9 cellular contexts compared by ENCODE assay signal in genomic region chr11:74739546-74740270, GRCh38. TPM values are rescaled to one million over a fixed set of nuclear protein-coding genes. Genes with fewer than 3 reads are reported as not detected.
DNase-seq lines count a peak whose midpoint lies in the region; ATAC-seq and TF ChIP-seq lines count a peak whose summit lies in the region.
"Had no signal": no experiment of that assay in that cellular context is flagged by ENCODE, and none has a peak within 500 bp of the region (broad histone marks: within the 10 kb centered on the region; RNA-seq: fewer than 3 reads in every experiment).

No MANE protein-coding gene starts in this region.

- H3K9ac ChIP-seq in H9 (ENCODE audit: extremely low read depth, insufficient read length, low read length) (no peak overlapping the region), parathyroid adenoma (no peak overlapping the region)

- H3K79me2 ChIP-seq in H9 (ENCODE audit: insufficient read depth, low read length) (no peaks in the 10 kb centered on the region), parathyroid adenoma (peaks cover 2% of the 10 kb centered on the region)

- H3K23me2 ChIP-seq in H9 (ENCODE audit: insufficient read length, low read depth, low read length, poor library complexity, severe bottlenecking) = no peaks in the 10 kb centered on the region

- no peak overlapping the region for H3K4me2 ChIP-seq in H9 (ENCODE audit: insufficient read depth, insufficient read length, low read length)
- H3K4me2 ChIP-seq in parathyroid adenoma (ENCODE audit: low read length) = no peak overlapping the region

- no peaks in the 10 kb centered on the region for H3K36me3 ChIP-seq in CD8-positive, alpha-beta memory T cell (ENCODE audit: insufficient read depth, low read length)
- H3K36me3 ChIP-seq in gastroesophageal sphincter (no peaks in the 10 kb centered on the region), parathyroid adenoma (ENCODE audit: control insufficient read depth, insufficient read depth, low read length) (no peaks in the 10 kb centered on the region)

- TF ChIP-seq EP300 in gastroesophageal sphincter (IDR thresholded peaks at IDR 0.05) = no peak

- no peak overlapping the region for H2BK15ac ChIP-seq in H9 (ENCODE audit: low read depth, low read length)

- peak; percentile 85 for ATAC-seq in gastroesophageal sphincter
- no peak for ATAC-seq in GM19452 (IDR thresholded peaks at IDR 0.05; ENCODE audit: unreplicated experiment)
- ATAC-seq in GM21619 (IDR thresholded peaks at IDR 0.05; ENCODE audit: unreplicated experiment) = no peak

- H3K27ac Mint-ChIP-seq in CD8-positive, alpha-beta memory T cell = no peak overlapping the region
- H3K27ac Mint-ChIP-seq in H9 = no peak overlapping the region

- H2BK120ac ChIP-seq in H9 (ENCODE audit: low read depth, low read length, poor library complexity, severe bottlenecking) = no peak overlapping the region

- no CpG with 5 or more reads among the region's 8 CpGs for WGBS in H9 (ENCODE audit: extremely low coverage, insufficient read length, low lambda C conversion rate)
- 24 to 31% methylated on average over 4 to 6 of the region's 8 CpGs for WGBS in gastroesophageal sphincter (ENCODE audit: low coverage in 1 of 2), 2 donors

- H4K8ac ChIP-seq in H9 (replicated peaks; ENCODE audit: insufficient read length, low read depth, low read length) = no peak overlapping the region

- no peaks in the 10 kb centered on the region for H3K4me1 ChIP-seq in CD8-positive, alpha-beta memory T cell (ENCODE audit: insufficient read depth, low read length)
- H3K4me1 ChIP-seq in H9 (ENCODE audit: insufficient read depth, low read length) (no peaks in the 10 kb centered on the region), gastroesophageal sphincter (peaks cover 0 to 14% (median 0%) of the 10 kb centered on the region in 3 donors), parathyroid adenoma (no peaks in the 10 kb centered on the region)

- DNase-seq in CD8-positive, alpha-beta memory T cell = peak; percentile 20 to 64 (median 34)
- peak; percentile 73 for DNase-seq in H9
- peak; percentile 35 for DNase-seq in NOMO-1 treated with DMSO at 0.1 percent for 48 hours (lab: John Stamatoyannopoulos, UW; ENCODE audit: unreplicated experiment)
- DNase-seq in activated T-helper 9 cell treated with anti-CD3 and anti-CD28 coated beads, Interleukin-2, amount 50 U/mL, for 16 hours (ENCODE audit: low read depth) = peak; percentile 10

- H3K23ac ChIP-seq in H9 (ENCODE audit: insufficient read length, low read depth, low read length) = no peak overlapping the region

- H2BK5ac ChIP-seq in H9 (ENCODE audit: insufficient read length, low read length) = no peak overlapping the region

- no peak overlapping the region for H2AK5ac ChIP-seq in H9 (ENCODE audit: insufficient read length, low read length)

- H3T11ph ChIP-seq in H9 (ENCODE audit: low read length) = no peak overlapping the region

- peak; percentile 93 for TF ChIP-seq CTCF in H9 (conservative IDR thresholded peaks at IDR 0.05)
- TF ChIP-seq CTCF in gastroesophageal sphincter (IDR thresholded peaks at IDR 0.05) = peak; percentile 88 to 91 (median 91)
- peak; percentile 77 for TF ChIP-seq CTCF in parathyroid adenoma (IDR thresholded peaks at IDR 0.05)

- H2BK12ac ChIP-seq in H9 (ENCODE audit: insufficient read length, low read depth, low read length) = no peak overlapping the region

- H4K5ac ChIP-seq in H9 (ENCODE audit: insufficient read length, low read depth, low read length) = no peak overlapping the region

- peaks cover 3 to 22% (median 10%) of the 10 kb centered on the region in 3 donors for H3K4me1 Mint-ChIP-seq in CD8-positive, alpha-beta memory T cell
- peaks cover 0 to 2% of the 10 kb centered on the region in 2 experiments; a peak in 1 of 4 replicates for H3K4me1 Mint-ChIP-seq in H9

- H3K4me3 ChIP-seq in CD8-positive, alpha-beta memory T cell (ENCODE audit: low read length) = no peak overlapping the region
- H3K4me3 ChIP-seq in gastroesophageal sphincter = no peak overlapping the region
- no peak overlapping the region for H3K4me3 ChIP-seq in parathyroid adenoma (ENCODE audit: low read depth, low read length)

- H3K27me3 ChIP-seq in CD8-positive, alpha-beta memory T cell (ENCODE audit: insufficient read depth, low read length, poor library complexity, severe bottlenecking) = no peaks in the 10 kb centered on the region
- H3K27me3 ChIP-seq in H9 (ENCODE audit: insufficient read depth, low read length) (no peaks in the 10 kb centered on the region), gastroesophageal sphincter (no peaks in the 10 kb centered on the region), parathyroid adenoma (ENCODE audit: control insufficient read depth, insufficient read depth, low read length) (no peaks in the 10 kb centered on the region)

- no peak overlapping the region for H3K18ac ChIP-seq in H9 (ENCODE audit: insufficient read length, low read depth, low read length)

- H2BK20ac ChIP-seq in H9 (ENCODE audit: low read depth, low read length, poor library complexity, severe bottlenecking) = no peak overlapping the region

- no peak overlapping the region for H3K4me3 Mint-ChIP-seq in CD8-positive, alpha-beta memory T cell
- no peak overlapping the region; a peak in 1 of 5 replicates for H3K4me3 Mint-ChIP-seq in H9

- CTCF ChIA-PET in CD8-positive, alpha-beta memory T cell (lab: Charles Lee) = interaction anchor here (0.6 to 3.1 kb wide), 10 partner anchors 9 to 80 kb away, joined by 3 to 22 read pairs (median 5); partner anchors contain the start of gene RNF169

- TF ChIP-seq POLR2A in gastroesophageal sphincter (IDR thresholded peaks at IDR 0.05) = no peak

- H3K56ac ChIP-seq in H9 (ENCODE audit: insufficient read length, low read depth, low read length) = no peak overlapping the region

- POLR2A ChIA-PET in CD8-positive, alpha-beta memory T cell (lab: Charles Lee) = interaction anchor here (0.6 to 1.3 kb wide), 2 partner anchors 9 to 14 kb away, joined by 3 to 6 read pairs; partner anchors contain the start of gene RNF169

- H3K27ac ChIP-seq in CD8-positive, alpha-beta memory T cell (ENCODE audit: low read depth, low read length) = no peak overlapping the region
- no peak overlapping the region for H3K27ac ChIP-seq in H9 (ENCODE audit: insufficient read length, low read depth, low read length)
- H3K27ac ChIP-seq in gastroesophageal sphincter = no peak overlapping the region
- no peak overlapping the region for H3K27ac ChIP-seq in parathyroid adenoma

- H2AFZ ChIP-seq in H9 (ENCODE audit: low read length) (no peak overlapping the region), parathyroid adenoma (no peak overlapping the region)

- H3K79me1 ChIP-seq in H9 (ENCODE audit: insufficient read depth, low read depth, low read length, poor library complexity, severe bottlenecking) = no peaks in the 10 kb centered on the region

- peaks cover 15 to 37% of the 10 kb centered on the region in 2 donors for H3K27me3 Mint-ChIP-seq in CD8-positive, alpha-beta memory T cell
- peaks cover 6% of the 10 kb centered on the region for H3K27me3 Mint-ChIP-seq in H9 (ENCODE audit: low read depth)

- H3K14ac ChIP-seq in H9 (ENCODE audit: insufficient read depth, low read length) = no peak overlapping the region

- no peaks in the 10 kb centered on the region for H3K36me3 Mint-ChIP-seq in CD8-positive, alpha-beta memory T cell
- peaks cover 4 to 10% (median 6%) of the 10 kb centered on the region in 3 experiments for H3K36me3 Mint-ChIP-seq in H9 (ENCODE audit: insufficient read depth in 1 of 3, low read depth in 3 of 3)

- H4K20me1 ChIP-seq in H9 (ENCODE audit: control insufficient read depth, insufficient read depth, insufficient read length) = no peaks in the 10 kb centered on the region

- no peak overlapping the region for H3K4ac ChIP-seq in H9 (ENCODE audit: low read depth, low read length)

- H4K91ac ChIP-seq in H9 (ENCODE audit: insufficient read length, low read depth, low read length) = no peak overlapping the region

- H3K9me3 ChIP-seq in CD8-positive, alpha-beta memory T cell (ENCODE audit: low read length) = no peaks in the 10 kb centered on the region
- H3K9me3 ChIP-seq in H9 (ENCODE audit: control insufficient read depth, low read depth, low read length) = no peaks in the 10 kb centered on the region
- no peaks in the 10 kb centered on the region for H3K9me3 ChIP-seq in gastroesophageal sphincter
- no peaks in the 10 kb centered on the region for H3K9me3 ChIP-seq in parathyroid adenoma (ENCODE audit: control insufficient read depth, low read length)

- H3K9me3 Mint-ChIP-seq in CD8-positive, alpha-beta memory T cell = no peaks in the 10 kb centered on the region
- peaks cover 24 to 25% of the 10 kb centered on the region in 2 experiments for H3K9me3 Mint-ChIP-seq in H9

RNA-seq across cellular contexts. Expression of gene CHRDL2, which starts 8.5 kb away (rescaled TPM):
- not detected for total RNA-seq in CD8-positive, alpha-beta memory T cell
- not detected for polyA plus RNA-seq in CD8-positive, alpha-beta memory T cell
- 0.33 and 0.39 TPM in 2 replicates for total RNA-seq in H9 (2021)
- 10 to 100 TPM in 1 of 4 donors, 1 to 10 TPM in 2, not detected in 1; 1.5 to 13.6 (median 1.7) TPM for total RNA-seq in gastroesophageal sphincter
- total RNA-seq: T-helper 1 cell treated with Interleukin-12 subunit alpha and Interleukin-12 subunit beta and Interleukin-4 antibody, amounts not matched to agents 30 ng/mL and 1 ng/mL, for 36 hours had no signal

RNA-seq across cellular contexts. Expression of gene RNF169, which starts 8.9 kb away (rescaled TPM):
- total RNA-seq in CD8-positive, alpha-beta memory T cell = 10 to 100 TPM; 13.4 to 13.6 TPM
- polyA plus RNA-seq in CD8-positive, alpha-beta memory T cell = 2.3 TPM
- 13.0 TPM in 2 replicates for total RNA-seq in H9 (2021)
- total RNA-seq in gastroesophageal sphincter = 10 to 100 TPM; 26.0 to 31.8 (median 29.3) TPM

Comparison
In these comparisons a context has a peak if more than half of its experiments do, and no peak if none do; other contexts are left out.
1. DNase-seq: peak in every context shown above with its lines; median percentile 73 in H9; 35 in NOMO-1 treated with DMSO at 0.1 percent for 48 hours; 34 in CD8-positive, alpha-beta memory T cell; 10 in activated T-helper 9 cell treated with anti-CD3 and anti-CD28 coated beads, Interleukin-2, amount 50 U/mL, for 16 hours.